Comparison of ENCODE assay signal across 14 cellular contexts in genomic region chr12:62802981-62803380, GRCh38.
DNase-seq lines count a peak whose midpoint lies in the region; TF ChIP-seq lines count a peak whose summit lies in the region.
"Had no signal": no experiment of that assay in that cellular context is flagged by ENCODE, and none has a peak within 500 bp of the region (broad histone marks: within the 10 kb centered on the region; RNA-seq: fewer than 3 reads in every experiment).

No MANE protein-coding gene starts in this region.

- H3K36me3 Mint-ChIP-seq in osteocyte (ENCODE audit: unreplicated experiment): peaks cover 27% of the 10 kb centered on the region

- peaks cover 20% of the 10 kb centered on the region for H3K4me1 Mint-ChIP-seq in osteocyte (ENCODE audit: unreplicated experiment)

- H3K4me3 Mint-ChIP-seq in osteocyte (ENCODE audit: unreplicated experiment): no peak overlapping the region
- H3K4me3 Mint-ChIP-seq: nephron progenitor cell had no signal

- H3K27ac ChIP-seq in coronary artery: no peak overlapping the region
- H3K27ac ChIP-seq: thyroid gland had no signal

- H3K27me3 Mint-ChIP-seq in osteocyte (ENCODE audit: unreplicated experiment): no peaks in the 10 kb centered on the region

- TF ChIP-seq CTCF in astrocyte of the spinal cord (IDR thresholded peaks at IDR 0.05; ENCODE audit: low read depth, low read length): peak; percentile 32
- TF ChIP-seq CTCF in osteocyte (IDR thresholded peaks at IDR 0.05): peak; percentile 37
- TF ChIP-seq CTCF in coronary artery (IDR thresholded peaks at IDR 0.05): no peak

- peak; percentile 29 for DNase-seq in NCI-H2171 treated with DMSO at 0.1 percent for 48 hours (lab: John Stamatoyannopoulos, UW)
- no peak for DNase-seq in NCI-H2171 (lab: John Stamatoyannopoulos, UW)
- DNase-seq in NCI-H146 treated with DMSO at 0.1 percent for 48 hours (lab: John Stamatoyannopoulos, UW; ENCODE audit: unreplicated experiment): peak; percentile 22
- peak; percentile 46 for DNase-seq in astrocyte of the spinal cord (ENCODE audit: low read depth, low spot score)
- no peak for DNase-seq in osteocyte (ENCODE audit: extremely low spot score, unreplicated experiment)
- DNase-seq in NCI-H1436 (lab: John Stamatoyannopoulos, UW): no peak
- DNase-seq in coronary artery (ENCODE audit: low spot score): no peak
- DNase-seq in iPS-NIHi7 (ENCODE audit: extremely low spot score): no peak
- DNase-seq: activated CD4-positive, CD25-positive, alpha-beta regulatory T cell treated with anti-CD3 and anti-CD28 coated beads, Interleukin-2, amount 50 U/mL, for 72 hours; activated effector memory CD4-positive, alpha-beta T cell treated with anti-CD3 and anti-CD28 coated beads, Interleukin-2, amount 50 U/mL, for 16 hours; AML-193; foreskin melanocyte; nephron progenitor cell; thyroid gland had no signal

- H3K4me3 ChIP-seq in astrocyte of the spinal cord (ENCODE audit: low read depth, low read length): no peak overlapping the region
- no peak overlapping the region for H3K4me3 ChIP-seq in coronary artery
- H3K4me3 ChIP-seq: thyroid gland had no signal

- no peak overlapping the region for H3K27ac Mint-ChIP-seq in osteocyte (ENCODE audit: unreplicated experiment)
- H3K27ac Mint-ChIP-seq: nephron progenitor cell had no signal

- in situ Hi-C loops in astrocyte of the spinal cord (cut with HindIII; ENCODE audit: low sequenced_read_pairs): no loop called here

- no peaks in the 10 kb centered on the region for H3K9me3 Mint-ChIP-seq in osteocyte (ENCODE audit: unreplicated experiment)

Comparison
In these comparisons a context has a peak if more than half of its experiments do, and no peak if none do; other contexts are left out.
1. DNase-seq: peak in NCI-H2171 treated with DMSO at 0.1 percent for 48 hours (single experiment), NCI-H146 treated with DMSO at 0.1 percent for 48 hours (single experiment) and astrocyte of the spinal cord (single experiment); none in NCI-H2171 (single experiment), osteocyte (single experiment), NCI-H1436 (single experiment), coronary artery (single experiment) and iPS-NIHi7 (single experiment).